In the genomic region with DNA sequence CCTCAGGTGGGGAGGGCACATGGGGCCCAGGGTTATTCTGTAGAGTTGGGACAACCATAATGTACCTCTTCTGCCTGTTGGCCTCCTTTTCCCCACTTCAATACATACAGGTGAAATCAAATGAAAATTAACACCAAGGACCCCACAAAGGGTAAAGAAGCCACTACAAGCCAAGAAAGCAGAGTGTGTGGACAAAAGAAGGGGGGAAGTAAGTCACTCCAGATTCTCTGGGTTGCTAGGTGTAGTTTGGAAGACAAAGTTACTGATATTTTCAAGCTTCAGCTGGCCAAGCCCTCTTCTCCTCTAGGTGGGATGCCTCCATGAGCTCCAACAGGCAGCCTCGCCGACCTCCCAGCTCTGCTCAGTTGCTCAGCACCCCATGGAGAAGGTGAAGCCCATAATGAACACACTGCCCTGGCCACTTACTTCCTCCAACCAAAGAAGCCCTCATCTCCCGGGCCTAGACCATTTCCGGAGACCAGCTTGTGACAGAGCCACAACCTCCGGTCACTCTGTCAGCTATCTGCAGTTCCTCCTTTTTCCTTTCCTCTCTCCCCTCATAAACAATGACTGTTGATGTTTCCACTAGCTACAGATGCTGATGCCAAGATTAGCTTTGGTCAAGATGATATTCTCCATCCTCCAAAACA, we compare ENCODE assay signal across 1 cellular context.
TF ChIP-seq lines count a peak whose summit lies in the region.

No MANE protein-coding gene starts in this region.

TF ChIP-seq in HepG2, 621 proteins besides CTCF, POLR2A, EP300 and RAD21 (continued from another document):
- TF ChIP-seq, protein P1, sequence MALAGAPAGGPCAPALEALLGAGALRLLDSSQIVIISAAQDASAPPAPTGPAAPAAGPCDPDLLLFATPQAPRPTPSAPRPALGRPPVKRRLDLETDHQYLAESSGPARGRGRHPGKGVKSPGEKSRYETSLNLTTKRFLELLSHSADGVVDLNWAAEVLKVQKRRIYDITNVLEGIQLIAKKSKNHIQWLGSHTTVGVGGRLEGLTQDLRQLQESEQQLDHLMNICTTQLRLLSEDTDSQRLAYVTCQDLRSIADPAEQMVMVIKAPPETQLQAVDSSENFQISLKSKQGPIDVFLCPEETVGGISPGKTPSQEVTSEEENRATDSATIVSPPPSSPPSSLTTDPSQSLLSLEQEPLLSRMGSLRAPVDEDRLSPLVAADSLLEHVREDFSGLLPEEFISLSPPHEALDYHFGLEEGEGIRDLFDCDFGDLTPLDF (CRISPR knock-in tag; IDR thresholded peaks at IDR 0.05) = no peak
TF ChIP-seq in HepG2: peak in this region for 0.
